In genomic region chr16:56600398-56600999, GRCh38 we compare ENCODE assay signal across 8 cellular contexts. TPM values are rescaled to one million over a fixed set of nuclear protein-coding genes. Genes with fewer than 3 reads are reported as not detected.
A peak's percentile ranks its signal among the peaks of the same experiment; 100 is the strongest.
DNase-seq lines count a peak whose midpoint lies in the region; ATAC-seq and TF ChIP-seq lines count a peak whose summit lies in the region.

No MANE protein-coding gene starts in this region.

- CTCF ChIA-PET in CD4-positive, alpha-beta memory T cell (lab: Charles Lee; ENCODE audit: partially characterized antibody): interaction anchor here (0.6 to 4.3 kb wide), 15 partner anchors 8 to 375 kb away, joined by 3 to 22 read pairs (median 5); no protein-coding TSS in a partner anchor
- CTCF ChIA-PET in PC-9 (lab: Charles Lee): interaction anchor here (0.6 to 1.9 kb wide), 5 partner anchors 15 to 101 kb away, joined by 3 to 21 read pairs (median 3); no protein-coding TSS in a partner anchor

- no peak overlapping the region for H3K27ac ChIP-seq in CD4-positive, alpha-beta memory T cell (ENCODE audit: low read depth, low read length)
- H3K27ac ChIP-seq in PC-9 (no peak overlapping the region), lung (ENCODE audit: low read depth in 1 of 2, low read length in 1 of 2) (no peak overlapping the region)

- WGBS in lung, 2 donors: 33 to 36% methylated on average over 8 of the region's 8 CpGs

- H3K27ac Mint-ChIP-seq in CD4-positive, alpha-beta memory T cell: peak overlapping the region in 3 of 7 donors; percentile 37 to 80 (median 66)

- TF ChIP-seq CTCF in PC-9 (conservative IDR thresholded peaks at IDR 0.05) (peak; percentile 86), lung (IDR thresholded peaks at IDR 0.05; ENCODE audit: control extremely low read depth, extremely low read depth) (peak; percentile 41)

- no peaks in the 10 kb centered on the region for H3K9me3 Mint-ChIP-seq in CD4-positive, alpha-beta memory T cell

- H3K9me3 ChIP-seq in CD4-positive, alpha-beta memory T cell (ENCODE audit: control insufficient read depth in 1 of 2, low read length in 2 of 2): no peaks in the 10 kb centered on the region
- H3K9me3 ChIP-seq in PC-9 (ENCODE audit: insufficient read depth, low read depth): no peaks in the 10 kb centered on the region
- no peaks in the 10 kb centered on the region for H3K9me3 ChIP-seq in lung (ENCODE audit: control insufficient read depth in 2 of 2, insufficient read depth in 1 of 2, low read length in 1 of 2)

- DNase-seq in CD4-positive, alpha-beta memory T cell: peak in 4 of 5 donors; percentile 38 to 43 (median 41)
- DNase-seq in H4 (ENCODE audit: low spot score): peak; percentile 52
- peak in 1 of 2 experiments; percentile 48 for DNase-seq in PC-9
- peak; percentile 88 for DNase-seq in cerebellar cortex (ENCODE audit: low spot score)
- no peak for DNase-seq in lung (ENCODE audit: low spot score)
- no peak for DNase-seq in NCI-H526 treated with DMSO at 0.1 percent for 48 hours (lab: John Stamatoyannopoulos, UW)

- peak; percentile 50 for ATAC-seq in lung (ENCODE audit: insufficient read depth, low FRiP score)
- ATAC-seq in HG03521 (IDR thresholded peaks at IDR 0.05; ENCODE audit: unreplicated experiment): no peak
- ATAC-seq in HG03442 (IDR thresholded peaks at IDR 0.05; ENCODE audit: unreplicated experiment): no peak

- no peak overlapping the region for H2AFZ ChIP-seq in PC-9

- no peaks in the 10 kb centered on the region for H3K9me2 ChIP-seq in PC-9 (ENCODE audit: insufficient read depth)

- H3K36me3 Mint-ChIP-seq in CD4-positive, alpha-beta memory T cell: no peaks in the 10 kb centered on the region

- no peaks in the 10 kb centered on the region for H3K27me3 ChIP-seq in CD4-positive, alpha-beta memory T cell (ENCODE audit: insufficient read depth, low read length)
- H3K27me3 ChIP-seq in PC-9 (ENCODE audit: insufficient read depth, low read depth) (no peaks in the 10 kb centered on the region), lung (ENCODE audit: control insufficient read depth, insufficient read depth) (no peaks in the 10 kb centered on the region)

- no peak overlapping the region for H3K4me3 ChIP-seq in CD4-positive, alpha-beta memory T cell (ENCODE audit: low read length in 2 of 2)
- H3K4me3 ChIP-seq in PC-9 (no peak overlapping the region), lung (no peak overlapping the region)

- no peaks in the 10 kb centered on the region for H4K20me1 ChIP-seq in PC-9 (ENCODE audit: insufficient read depth)

- no peak overlapping the region for H3K4me3 Mint-ChIP-seq in CD4-positive, alpha-beta memory T cell

- BruUV-seq in PC-9 (replicated peaks; lab: Mats Ljungman, UMichigan): no TSS peak

- no peaks in the 10 kb centered on the region for H3K79me2 ChIP-seq in PC-9 (ENCODE audit: low read depth)

- peaks cover 0 to 7% (median 6%) of the 10 kb centered on the region in 4 donors for H3K4me1 Mint-ChIP-seq in CD4-positive, alpha-beta memory T cell

- POLR2A ChIA-PET in CD4-positive, alpha-beta memory T cell (lab: Charles Lee; ENCODE audit: partially characterized antibody): interaction anchor here (0.5 to 1.7 kb wide), 4 partner anchors 9 to 82 kb away, joined by 3 to 5 read pairs (median 3); partner anchors contain the start of gene MT1X
- POLR2A ChIA-PET in PC-9 (lab: Charles Lee; ENCODE audit: unreplicated experiment): no interaction called here

- peaks cover 14% of the 10 kb centered on the region for H3F3A ChIP-seq in PC-9 (ENCODE audit: insufficient read depth, low read depth)

- H3K4me1 ChIP-seq in CD4-positive, alpha-beta memory T cell (ENCODE audit: insufficient read depth, low read length): no peaks in the 10 kb centered on the region
- H3K4me1 ChIP-seq in PC-9 (replicated peaks; ENCODE audit: insufficient read depth): peaks cover 19% of the 10 kb centered on the region
- H3K4me1 ChIP-seq in lung (ENCODE audit: control insufficient read depth in 2 of 2, insufficient read depth in 2 of 2, low read length in 2 of 2): peaks cover 0 to 1% of the 10 kb centered on the region in 2 donors

- peak overlapping the region; percentile 60 for H3K4me2 ChIP-seq in PC-9

- intact Hi-C loops in CD4-positive, alpha-beta memory T cell (cut with micrococcal nuclease): loop anchor here (1.0 kb wide), 1 partner anchor 86 kb away; no protein-coding TSS in a partner anchor
- intact Hi-C loops in PC-9 (cut with micrococcal nuclease; ENCODE audit: unreplicated experiment): loop anchor here (1.0 to 10.0 kb wide), 3 partner anchors 42 to 266 kb away; no protein-coding TSS in a partner anchor

- H3K27me3 Mint-ChIP-seq in CD4-positive, alpha-beta memory T cell: peaks cover 6 to 12% of the 10 kb centered on the region in 2 donors

- H3K36me3 ChIP-seq in CD4-positive, alpha-beta memory T cell (ENCODE audit: insufficient read depth, low read length): no peaks in the 10 kb centered on the region
- H3K36me3 ChIP-seq in PC-9 (ENCODE audit: low read depth): no peaks in the 10 kb centered on the region
- no peaks in the 10 kb centered on the region for H3K36me3 ChIP-seq in lung (ENCODE audit: control insufficient read depth in 2 of 2, insufficient read depth in 2 of 2, low read length in 2 of 2)

RNA-seq across cellular contexts. Expression of gene MT2A, which starts 7.9 kb away (rescaled TPM):
- 10 to 100 TPM; 15.8 to 17.7 TPM for total RNA-seq in CD4-positive, alpha-beta memory T cell
- polyA plus RNA-seq in CD4-positive, alpha-beta memory T cell: 100 to 1,000 TPM in 1 of 2 donors, 10 to 100 TPM in 1; 87.5 to 226 TPM
- 98.0 and 122 TPM in 2 replicates for total RNA-seq in H4 (2014; rRNA removed; shearing (Covaris generic))
- total RNA-seq in PC-9 (2021) (203 and 353 TPM in 2 replicates), lung (100 to 1,000 TPM in 1 of 2 donors, 10 to 100 TPM in 1; 17.6 to 521 TPM)
- 1,000 to 10,000 TPM in 1 of 2 donors, 100 to 1,000 TPM in 1; 903 to 1,104 TPM for polyA plus RNA-seq in lung

RNA-seq across cellular contexts. Expression of gene MT3, which starts 11.2 kb away (rescaled TPM):
- not detected for total RNA-seq in CD4-positive, alpha-beta memory T cell
- polyA plus RNA-seq in CD4-positive, alpha-beta memory T cell: 1 to 10 TPM in 1 of 2 donors, not detected in 1; 1.1 TPM
- not detected in 2 replicates for total RNA-seq in H4 (2014; rRNA removed; shearing (Covaris generic))
- total RNA-seq in PC-9 (2021) (not detected in 2 replicates), lung (not detected)
- 1 to 10 TPM; 1.3 to 4.4 TPM for polyA plus RNA-seq in lung

RNA-seq across cellular contexts. Expression of gene MT1E, which starts 25.1 kb away (rescaled TPM):
- total RNA-seq in CD4-positive, alpha-beta memory T cell: not detected
- polyA plus RNA-seq in CD4-positive, alpha-beta memory T cell: 10 to 100 TPM in 1 of 2 donors, 1 to 10 TPM in 1; 6.8 to 16.0 TPM
- not detected in 2 replicates for total RNA-seq in H4 (2014; rRNA removed; shearing (Covaris generic))
- total RNA-seq in PC-9 (2021): 22.0 and 22.2 TPM in 2 replicates
- 100 to 1,000 TPM in 1 of 2 donors, 10 to 100 TPM in 1; 22.1 to 251 TPM for total RNA-seq in lung
- polyA plus RNA-seq in lung: 100 to 1,000 TPM in 1 of 2 donors, 10 to 100 TPM in 1; 66.9 to 746 TPM

RNA-seq across cellular contexts. Expression of gene MT1M, which starts 32.0 kb away (rescaled TPM):
- total RNA-seq in CD4-positive, alpha-beta memory T cell: not detected
- polyA plus RNA-seq in CD4-positive, alpha-beta memory T cell: not detected
- total RNA-seq in H4 (2014; rRNA removed; shearing (Covaris generic)): not detected in 2 replicates
- total RNA-seq in PC-9 (2021) (not detected in 2 replicates), lung (10 to 100 TPM in 1 of 2 donors, under 1 TPM in 1; 0.88 to 51.9 TPM)
- polyA plus RNA-seq in lung: 100 to 1,000 TPM in 1 of 2 donors, 10 to 100 TPM in 1; 35.2 to 251 TPM

RNA-seq across cellular contexts. Expression of gene MT4, which starts 35.6 kb away (rescaled TPM):
- not detected for total RNA-seq in CD4-positive, alpha-beta memory T cell
- polyA plus RNA-seq in CD4-positive, alpha-beta memory T cell: not detected
- total RNA-seq in H4 (2014; rRNA removed; shearing (Covaris generic)): not detected in 2 replicates
- not detected in 2 replicates for total RNA-seq in PC-9 (2021)
- total RNA-seq in lung: not detected
- polyA plus RNA-seq in lung: not detected

Comparison
In these comparisons a context has a peak if more than half of its experiments do, and no peak if none do; other contexts are left out.
1. DNase-seq: peak in CD4-positive, alpha-beta memory T cell (4 of 5), H4 (single experiment) and cerebellar cortex (single experiment); none in lung (single experiment) and NCI-H526 treated with DMSO at 0.1 percent for 48 hours (single experiment).
2. RNA of gene MT1E, which starts 25.1 kb away (total RNA-seq): 22.1 to 251 TPM in lung and 22.0 to 22.2 TPM in PC-9; not detected in CD4-positive, alpha-beta memory T cell and not detected in H4; every median in the first group is over 10 times any median in the second.